Comparison of ENCODE assay signal across 23 cellular contexts in the genomic region with DNA sequence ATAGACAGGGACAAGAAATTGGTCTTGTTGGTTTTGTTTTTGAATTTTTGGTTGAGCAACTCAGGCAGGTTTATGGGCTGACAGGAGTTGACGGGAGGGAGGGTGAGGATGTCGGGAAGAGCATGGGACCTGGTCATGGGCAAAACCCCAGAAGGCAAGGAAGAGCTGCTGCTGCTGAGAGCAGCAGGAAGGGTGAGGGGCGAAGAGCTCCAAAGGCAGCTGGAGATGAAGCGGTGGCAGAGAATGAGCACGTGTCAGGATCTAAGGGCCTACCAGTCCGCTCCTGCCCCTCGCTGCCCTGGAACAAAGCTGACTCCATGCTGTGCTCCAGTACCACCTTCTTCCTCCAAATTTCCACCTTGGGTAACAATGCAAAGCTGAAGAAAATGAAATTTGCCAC.
"Had no signal": no experiment of that assay in that cellular context is flagged by ENCODE, and none has a peak within 500 bp of the region (broad histone marks: within the 10 kb centered on the region; RNA-seq: fewer than 3 reads in every experiment).

No MANE protein-coding gene starts in this region.

- H3K9me3 ChIP-seq: mucosa of descending colon, pancreas, testis, vagina had no signal

- H3K4me3 ChIP-seq: breast epithelium, heart left ventricle, mucosa of descending colon, pancreas, psoas muscle, testis, vagina had no signal

- H3K36me3 Mint-ChIP-seq: activated naive CD8-positive, alpha-beta T cell treated with anti-CD3 and anti-CD28 coated beads, Interleukin-2, amount 10 ng/mL, durations not matched to agents 7 days and 5 days; memory B cell; type B pancreatic cell had no signal

- H3K9me3 Mint-ChIP-seq: activated naive CD8-positive, alpha-beta T cell treated with anti-CD3 and anti-CD28 coated beads, Interleukin-2, amount 10 ng/mL, durations not matched to agents 7 days and 5 days; activated T-cell treated with anti-CD3 and anti-CD28 coated beads, Interleukin-2, amount 50 U/mL, for 72 hours; central memory CD8-positive, alpha-beta T cell; memory B cell; T-helper 1 cell treated with Interleukin-12 subunit alpha and Interleukin-12 subunit beta and Interleukin-4 antibody, amounts not matched to agents 30 μg/mL and 1 μg/mL, for 36 hours had no signal

- ATAC-seq: activated CD4-positive, alpha-beta T cell treated with anti-CD3 and anti-CD28 coated beads for 36 hours; activated T-cell treated with anti-CD3 and anti-CD28 coated beads, Interleukin-2, amount 50 U/mL, for 72 hours; heart left ventricle; left cardiac atrium; mucosa of descending colon; pancreas; psoas muscle; right cardiac atrium had no signal

- H3K27ac ChIP-seq: breast epithelium, heart left ventricle, pancreas, psoas muscle, testis, vagina had no signal

- H3K27me3 ChIP-seq: breast epithelium, testis, vagina had no signal

- H3K36me3 ChIP-seq: breast epithelium, heart left ventricle, pancreas, vagina had no signal

- H3K27ac Mint-ChIP-seq: activated B cell treated with CpG ODN at 0.5 μM for 24 hours; activated CD4-positive, alpha-beta T cell treated with anti-CD3 and anti-CD28 coated beads for 36 hours; activated naive CD4-positive, alpha-beta T cell treated with anti-CD3 and anti-CD28 coated beads for 36 hours; activated naive CD8-positive, alpha-beta T cell treated with anti-CD3 and anti-CD28 coated beads, Interleukin-2, amount 10 ng/mL, durations not matched to agents 7 days and 5 days; activated T-cell treated with anti-CD3 and anti-CD28 coated beads, Interleukin-2, amount 50 U/mL, for 72 hours; memory B cell; T-helper 1 cell treated with Interleukin-12 subunit alpha and Interleukin-12 subunit beta and Interleukin-4 antibody, amounts not matched to agents 30 μg/mL and 1 μg/mL, for 36 hours; type B pancreatic cell had no signal

- H3K4me1 ChIP-seq: testis had no signal

- H3K4me1 Mint-ChIP-seq: activated CD4-positive, alpha-beta T cell treated with anti-CD3 and anti-CD28 coated beads for 36 hours had no signal

- DNase-seq: activated B cell treated with CpG ODN at 0.5 μM for 24 hours; activated CD4-positive, alpha-beta T cell treated with anti-CD3 and anti-CD28 coated beads for 36 hours; activated CD4-positive, alpha-beta T cell treated with anti-CD3 and anti-CD28 coated beads, Interleukin-2, amount 50 U/mL, for 48 hours; activated effector memory CD4-positive, alpha-beta T cell treated with Interleukin-2 at 50 U/mL for 16 hours; activated naive CD4-positive, alpha-beta T cell treated with anti-CD3 and anti-CD28 coated beads for 36 hours; activated naive CD8-positive, alpha-beta T cell treated with anti-CD3 and anti-CD28 coated beads, Interleukin-2, amount 10 ng/mL, durations not matched to agents 7 days and 5 days; activated T-cell treated with anti-CD3 and anti-CD28 coated beads, Interleukin-2, amount 50 U/mL, for 72 hours; amniotic stem cell; heart left ventricle; left cardiac atrium; mucosa of descending colon; pancreas; psoas muscle; right cardiac atrium; stimulated activated CD4-positive, alpha-beta T cell treated with anti-CD3 and anti-CD28 coated beads, Interleukin-1b, Interleukin-23, amount 100 ng/mL, for 48 hours; T1000; testis had no signal

- H3K4me3 Mint-ChIP-seq: activated B cell treated with CpG ODN at 0.5 μM for 24 hours; activated CD4-positive, alpha-beta T cell treated with anti-CD3 and anti-CD28 coated beads for 36 hours; activated naive CD4-positive, alpha-beta T cell treated with anti-CD3 and anti-CD28 coated beads for 36 hours; activated naive CD8-positive, alpha-beta T cell treated with anti-CD3 and anti-CD28 coated beads, Interleukin-2, amount 10 ng/mL, durations not matched to agents 7 days and 5 days; activated T-cell treated with anti-CD3 and anti-CD28 coated beads, Interleukin-2, amount 50 U/mL, for 72 hours; central memory CD8-positive, alpha-beta T cell; memory B cell; T-helper 1 cell treated with Interleukin-12 subunit alpha and Interleukin-12 subunit beta and Interleukin-4 antibody, amounts not matched to agents 30 μg/mL and 1 μg/mL, for 36 hours had no signal
